ENCODE assay signal across 9 cellular contexts in the genomic region with DNA sequence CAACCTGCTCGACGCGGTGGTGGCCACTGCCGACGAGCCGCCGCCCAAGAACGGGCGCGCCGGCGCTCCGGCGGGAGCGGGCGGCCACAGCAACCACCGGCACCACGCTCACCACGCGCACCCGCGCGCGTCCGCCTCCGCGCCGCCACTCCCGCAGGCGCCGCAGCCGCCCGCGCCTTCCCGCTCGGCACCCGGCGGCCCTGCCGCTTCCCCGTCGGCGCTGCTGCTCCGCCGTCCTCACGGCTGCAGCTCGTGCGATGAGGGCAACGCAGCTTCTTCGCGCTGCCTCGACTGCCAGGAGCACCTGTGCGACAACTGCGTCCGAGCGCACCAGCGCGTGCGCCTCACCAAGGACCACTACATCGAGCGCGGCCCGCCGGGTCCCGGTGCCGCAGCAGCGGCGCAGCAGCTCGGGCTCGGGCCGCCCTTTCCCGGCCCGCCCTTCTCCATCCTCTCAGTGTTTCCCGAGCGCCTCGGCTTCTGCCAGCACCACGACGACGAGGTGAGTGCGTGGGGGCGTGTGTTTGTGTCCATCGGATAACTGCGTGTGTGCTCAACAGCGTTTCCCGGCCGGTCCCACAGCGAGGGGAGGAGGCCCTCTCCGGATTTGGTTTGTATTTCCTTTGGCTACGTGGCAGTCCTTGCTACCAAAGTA. TPM values are rescaled to one million over a fixed set of nuclear protein-coding genes. Genes with fewer than 3 reads are reported as not detected.
DNase-seq lines count a peak whose midpoint lies in the region; ATAC-seq and TF ChIP-seq lines count a peak whose summit lies in the region.
"Had no signal": no experiment of that assay in that cellular context is flagged by ENCODE, and none has a peak within 500 bp of the region (broad histone marks: within the 10 kb centered on the region; RNA-seq: fewer than 3 reads in every experiment).

No MANE protein-coding gene starts in this region.

- POLR2A ChIA-PET in IMR-90 (lab: Charles Lee; ENCODE audit: unreplicated experiment), result no interaction called here

- H3K56ac ChIP-seq in IMR-90 (ENCODE audit: extremely low read depth, insufficient read depth, low read length), result no peak overlapping the region

- H2AK5ac ChIP-seq in IMR-90 (ENCODE audit: low read depth, low read length), result no peak overlapping the region

- H3K27ac ChIP-seq in IMR-90 (ENCODE audit: insufficient read depth, low read length) (no peak overlapping the region), endodermal cell (ENCODE audit: low read depth, low read length) (no peak overlapping the region), osteoblast (ENCODE audit: low read depth, low read length) (no peak overlapping the region)
- H3K27ac ChIP-seq: HL-60, pancreas had no signal

- no peak overlapping the region for H4K8ac ChIP-seq in IMR-90 (ENCODE audit: low read depth in 2 of 2, low read length in 2 of 2)

- H3K4me3 Mint-ChIP-seq in endodermal cell, result peak overlapping the region; percentile 93

- intact Hi-C loops in IMR-90 (cut with micrococcal nuclease), result loop anchor here (10.0 kb wide), 2 partner anchors 116 to 1736 kb away; no protein-coding TSS in a partner anchor

- no peak for TF ChIP-seq POLR2A in IMR-90 (IDR thresholded peaks at IDR 0.05; ENCODE audit: low read depth, low read length)

- H2BK120ac ChIP-seq in IMR-90 (ENCODE audit: low read depth, low read length), result no peak overlapping the region

- H3K9ac ChIP-seq in ES-I3 (ENCODE audit: low read depth, low read length), result peak overlapping the region; percentile 99
- no peak overlapping the region for H3K9ac ChIP-seq in IMR-90 (ENCODE audit: low read depth, low read length)
- peak overlapping the region; percentile 94 for H3K9ac ChIP-seq in endodermal cell (ENCODE audit: extremely low read depth, low read length, poor library complexity, severe bottlenecking)

- DNase-seq in IMR-90 (no peak), endodermal cell (peak; percentile 60), osteoblast (ENCODE audit: insufficient read length, low spot score, missing footprints) (peak; percentile 73), NCI-H524 treated with DMSO at 0.1 percent for 48 hours (lab: John Stamatoyannopoulos, UW) (no peak), omental fat pad (ENCODE audit: low spot score) (no peak)

- H3K4ac ChIP-seq in IMR-90 (ENCODE audit: low read depth, low read length), result no peak overlapping the region

- H2AFZ ChIP-seq in IMR-90 (replicated peaks; ENCODE audit: low read length, poor library complexity) (peak overlapping the region; percentile 56), osteoblast (ENCODE audit: low read length) (no peak overlapping the region)

- no peak for ATAC-seq in IMR-90 (ENCODE audit: low read depth)
- no peak for ATAC-seq in omental fat pad (ENCODE audit: low FRiP score)
- no peak for ATAC-seq in HG03039 (IDR thresholded peaks at IDR 0.05; ENCODE audit: unreplicated experiment)
- ATAC-seq: pancreas had no signal

- no peak overlapping the region for H4K91ac ChIP-seq in IMR-90 (ENCODE audit: insufficient read depth, low read depth, low read length)

- H3K14ac ChIP-seq in IMR-90 (replicated peaks; ENCODE audit: low read depth, low read length), result no peak overlapping the region

- CTCF ChIA-PET in IMR-90 (lab: Yijun Ruan, JAX), result no interaction called here

- H3K4me3 ChIP-seq in IMR-90 (ENCODE audit: insufficient read depth, low read depth, low read length) (no peak overlapping the region), endodermal cell (ENCODE audit: low read length) (peak overlapping the region; percentile 91), osteoblast (ENCODE audit: insufficient read depth, low read length) (no peak overlapping the region)

- dilution Hi-C loops in IMR-90 (cut with HindIII; ENCODE audit: low sequenced_read_pairs, unreplicated experiment), result no loop called here

- H3K23ac ChIP-seq in IMR-90 (ENCODE audit: low read depth, low read length), result no peak overlapping the region

- peak overlapping the region; percentile 86 for H3K27ac Mint-ChIP-seq in endodermal cell

- no peak for TF ChIP-seq RAD21 in IMR-90 (IDR thresholded peaks at IDR 0.05; ENCODE audit: low read length)

- H3K27me3 ChIP-seq in IMR-90 (ENCODE audit: control insufficient read depth, insufficient read depth, low read length), result peaks cover 81% of the 10 kb centered on the region
- H3K27me3 ChIP-seq in endodermal cell (ENCODE audit: control insufficient read depth, insufficient read depth, low read length, poor library complexity, severe bottlenecking), result no peaks in the 10 kb centered on the region
- H3K27me3 ChIP-seq in osteoblast (ENCODE audit: insufficient read depth, low read length), result peaks cover 90% of the 10 kb centered on the region

- in situ Hi-C loops in IMR-90 (cut with MboI; ENCODE audit: low sequenced_read_pairs), result no loop called here

- H3K18ac ChIP-seq in IMR-90 (ENCODE audit: low read depth, low read length), result no peak overlapping the region

- H3K4me1 Mint-ChIP-seq in endodermal cell, result peaks cover 47% of the 10 kb centered on the region

- no peaks in the 10 kb centered on the region for H3K79me1 ChIP-seq in IMR-90 (ENCODE audit: low read depth in 1 of 2, low read length in 2 of 2)

- H3K9me3 ChIP-seq in ES-I3 (ENCODE audit: control insufficient read depth, insufficient read depth, low read length), result no peaks in the 10 kb centered on the region
- H3K9me3 ChIP-seq in IMR-90 (ENCODE audit: control insufficient read depth, insufficient read depth, low read length), result peaks cover 21% of the 10 kb centered on the region
- H3K9me3 ChIP-seq in endodermal cell (ENCODE audit: control insufficient read depth, low read length), result no peaks in the 10 kb centered on the region
- H3K9me3 ChIP-seq in osteoblast (ENCODE audit: low read depth, low read length), result peaks cover 8% of the 10 kb centered on the region
- H3K9me3 ChIP-seq: pancreas had no signal

- H2BK5ac ChIP-seq in IMR-90 (ENCODE audit: low read depth, low read length, poor library complexity, severe bottlenecking), result no peak overlapping the region

- no peaks in the 10 kb centered on the region for H3K27me3 Mint-ChIP-seq in endodermal cell (ENCODE audit: insufficient read depth)

- no peaks in the 10 kb centered on the region for H3K9me3 Mint-ChIP-seq in endodermal cell

- no peaks in the 10 kb centered on the region for H3K9me1 ChIP-seq in IMR-90 (ENCODE audit: insufficient read depth, low read length)

- H3K36me3 Mint-ChIP-seq in endodermal cell (ENCODE audit: low read depth), result peaks cover 31% of the 10 kb centered on the region

- H3K36me3 ChIP-seq in ES-I3 (ENCODE audit: insufficient read depth, low read length) (peaks cover 24% of the 10 kb centered on the region), IMR-90 (ENCODE audit: control insufficient read depth, insufficient read depth, low read length) (no peaks in the 10 kb centered on the region), endodermal cell (ENCODE audit: control insufficient read depth, insufficient read depth, low read length) (peaks cover 6% of the 10 kb centered on the region), osteoblast (ENCODE audit: insufficient read depth, low read length) (no peaks in the 10 kb centered on the region)
- H3K36me3 ChIP-seq: pancreas had no signal

- WGBS in IMR-90 (ENCODE audit: extremely low coverage in 2 of 2, insufficient read length in 1 of 2), 2 experiments, result 4% methylated on average over 68 of the region's 88 CpGs; no CpG with 5 or more reads in 1 of the 2 experiments
- WGBS in endodermal cell (ENCODE audit: insufficient coverage in 1 of 2, insufficient read length in 1 of 2), 2 experiments, result 0 to 1% methylated on average over 26 to 88 of the region's 88 CpGs

- H2AK9ac ChIP-seq in IMR-90 (replicated peaks; ENCODE audit: low read depth, low read length, poor library complexity), result no peak overlapping the region

- H2BK20ac ChIP-seq in IMR-90 (ENCODE audit: low read depth, low read length), result no peak overlapping the region

- no peak overlapping the region for H3K4me2 ChIP-seq in IMR-90 (ENCODE audit: low read depth, low read length)
- no peak overlapping the region for H3K4me2 ChIP-seq in osteoblast (ENCODE audit: insufficient read depth, low read length)

- H3K79me2 ChIP-seq in osteoblast (ENCODE audit: insufficient read depth, low read length), result no peaks in the 10 kb centered on the region

- H3K4me1 ChIP-seq in ES-I3 (ENCODE audit: insufficient read depth, low read length), result peaks cover 24% of the 10 kb centered on the region
- H3K4me1 ChIP-seq in IMR-90 (ENCODE audit: control insufficient read depth, insufficient read depth, low read length), result peaks cover 3% of the 10 kb centered on the region; the same call in 1 of the 2 replicates
- peaks cover 24% of the 10 kb centered on the region for H3K4me1 ChIP-seq in endodermal cell (ENCODE audit: control insufficient read depth, insufficient read depth, low read length)
- H3K4me1 ChIP-seq in osteoblast (ENCODE audit: insufficient read depth, low read length), result no peaks in the 10 kb centered on the region

- H2BK15ac ChIP-seq in IMR-90 (ENCODE audit: low read depth, low read length), result no peak overlapping the region

- BruUV-seq in IMR-90 (replicated peaks; lab: Mats Ljungman, UMichigan), result no TSS peak

- no peaks in the 10 kb centered on the region for H4K20me1 ChIP-seq in IMR-90 (ENCODE audit: insufficient read depth, low read length)
- H4K20me1 ChIP-seq in osteoblast (ENCODE audit: insufficient read depth, low read length), result no peaks in the 10 kb centered on the region

- no peak overlapping the region for H4K5ac ChIP-seq in IMR-90 (ENCODE audit: low read depth, low read length)

- TF ChIP-seq CTCF in IMR-90 (conservative IDR thresholded peaks at IDR 0.05; ENCODE audit: low read depth, low read length), result no peak
- no peak for TF ChIP-seq CTCF in endodermal cell (conservative IDR thresholded peaks at IDR 0.05)
- TF ChIP-seq CTCF in osteoblast (IDR thresholded peaks at IDR 0.05; ENCODE audit: extremely low read depth, low read depth, low read length), result no peak
- no peak for TF ChIP-seq CTCF in omental fat pad (IDR thresholded peaks at IDR 0.05)

TF ChIP-seq in IMR-90, 13 proteins besides CTCF, POLR2A, EP300 and RAD21:
- no peak for TF ChIP-seq CHD1 (IDR thresholded peaks at IDR 0.05; ENCODE audit: low read depth, low read length)

RNA-seq across cellular contexts. Expression of gene TRIM71, which starts 0.8 kb away (rescaled TPM):
- not detected in 2 replicates for total RNA-seq in IMR-90 (2012; rRNA removed)
- polyA plus RNA-seq in IMR-90 (2012; rRNA removed), result not detected in 2 replicates
- not detected in 2 replicates for polyA plus RNA-seq in IMR-90 (2012; cell fraction: cytosol; rRNA removed)
- not detected in 2 replicates for polyA plus RNA-seq in IMR-90 (2012; cell fraction: nucleus; rRNA removed; ENCODE audit: low replicate concordance)
- total RNA-seq in endodermal cell, result 100 to 1,000 TPM; 154 to 169 TPM
- 25.8 TPM for polyA plus RNA-seq in endodermal cell (2013, experiment 1 of 2)
- polyA plus RNA-seq in endodermal cell (2013, experiment 2 of 2), result 26.8 TPM
- total RNA-seq in osteoblast, result not detected in 2 replicates
- total RNA-seq in omental fat pad, result under 1 TPM in 3 of 4 donors, not detected in 1; 0.13 to 0.84 (median 0.36) TPM

Comparison
In these comparisons a context has a peak if more than half of its experiments do, and no peak if none do; other contexts are left out.
1. DNase-seq: peak in endodermal cell (single experiment) and osteoblast (single experiment); none in IMR-90 (single experiment), NCI-H524 treated with DMSO at 0.1 percent for 48 hours (single experiment) and omental fat pad (single experiment).
2. RNA of gene TRIM71, which starts 0.8 kb away (total RNA-seq): 154 to 169 TPM in endodermal cell; 0.13 to 0.84 TPM in omental fat pad, not detected in IMR-90 and not detected in osteoblast; every median in the first group is over 10 times any median in the second.